1 cellular context compared by ENCODE assay signal in genomic region chr18:9704233-9705118, GRCh38.
TF ChIP-seq lines count a peak whose summit lies in the region.

No MANE protein-coding gene starts in this region.

TF ChIP-seq in IMR-90, 13 proteins besides CTCF, POLR2A, EP300 and RAD21:
- no peak for TF ChIP-seq CEBPB (IDR thresholded peaks at IDR 0.05; ENCODE audit: low read depth, low read length)
- no peak for TF ChIP-seq RFX5 (IDR thresholded peaks at IDR 0.05; ENCODE audit: low read depth, low read length)
- TF ChIP-seq MXI1 (IDR thresholded peaks at IDR 0.05; ENCODE audit: borderline replicate concordance, low read depth, low read length): no peak
- TF ChIP-seq FOS (IDR thresholded peaks at IDR 0.05; ENCODE audit: low read depth, low read length): no peak
